ENCODE assay signal across 17 cellular contexts in the genomic region with DNA sequence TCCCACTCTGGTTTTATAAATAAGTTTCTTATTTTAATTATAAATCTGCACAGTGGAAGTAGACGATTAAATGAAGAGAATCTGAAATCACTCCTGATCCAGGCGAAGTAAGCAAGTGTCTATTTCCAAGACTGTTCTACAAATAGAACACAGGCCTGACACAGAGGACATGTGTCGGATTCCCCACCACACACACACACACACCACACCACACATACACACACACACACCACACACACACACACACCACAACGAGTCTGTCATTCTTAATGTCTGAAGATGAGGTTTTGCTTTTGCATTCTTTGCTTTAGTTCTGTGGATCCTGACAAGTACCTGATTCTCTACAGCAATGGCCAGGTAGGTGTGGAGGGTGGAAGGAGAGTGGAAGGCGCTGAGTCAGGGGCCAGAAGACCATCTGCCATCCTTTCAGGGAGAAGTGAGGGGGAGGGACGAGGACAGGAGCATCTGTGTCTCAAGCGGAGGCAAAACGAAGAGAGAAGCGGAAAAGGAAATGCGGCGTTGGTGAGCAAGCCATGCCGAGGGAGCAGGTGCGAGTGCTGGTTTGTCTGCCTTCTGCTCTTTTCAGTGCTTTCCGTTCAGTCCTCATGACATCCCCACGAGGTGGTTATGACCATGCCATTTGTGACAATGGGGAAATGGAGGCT.
A peak's percentile ranks its signal among the peaks of the same experiment; 100 is the strongest.
DNase-seq lines count a peak whose midpoint lies in the region; ATAC-seq lines count a peak whose summit lies in the region.
"Had no signal": no experiment of that assay in that cellular context is flagged by ENCODE, and none has a peak within 500 bp of the region (broad histone marks: within the 10 kb centered on the region; RNA-seq: fewer than 3 reads in every experiment).

No MANE protein-coding gene starts in this region.

- CTCF ChIA-PET in activated CD8-positive, alpha-beta T cell treated with anti-CD3 and anti-CD28 coated beads, Interleukin-2, amount 10 ng/mL, durations not matched to agents 7 days and 5 days (lab: Charles Lee) = interaction anchor here (4.4 kb wide), 1 partner anchor 64 kb away, joined by 46 read pairs; no protein-coding TSS in a partner anchor

- peaks cover 19% of the 10 kb centered on the region for H3K27me3 Mint-ChIP-seq in activated CD8-positive, alpha-beta T cell treated with anti-CD3 and anti-CD28 coated beads, Interleukin-2, amount 10 ng/mL, durations not matched to agents 7 days and 5 days (ENCODE audit: low read depth)

- peak overlapping the region; percentile 61 for H3K27ac Mint-ChIP-seq in activated CD8-positive, alpha-beta T cell treated with anti-CD3 and anti-CD28 coated beads, Interleukin-2, amount 10 ng/mL, durations not matched to agents 7 days and 5 days

- H3K36me3 ChIP-seq in KOPT-K1 (ENCODE audit: insufficient read depth, low read length) = no peaks in the 10 kb centered on the region
- H3K36me3 ChIP-seq: brain microvascular endothelial cell had no signal

- no peaks in the 10 kb centered on the region for H3K9me3 ChIP-seq in KOPT-K1 (ENCODE audit: insufficient read depth, low read length, poor library complexity, severe bottlenecking)

- no peak for ATAC-seq in activated CD8-positive, alpha-beta T cell treated with anti-CD3 and anti-CD28 coated beads, Interleukin-2, amount 10 ng/mL, durations not matched to agents 7 days and 5 days
- no peak for ATAC-seq in GM19463 (IDR thresholded peaks at IDR 0.05; ENCODE audit: unreplicated experiment)
- ATAC-seq: right cardiac atrium had no signal

- DNase-seq in NCI-H2171 treated with DMSO at 0.1 percent for 48 hours (lab: John Stamatoyannopoulos, UW) = peak; percentile 32
- no peak for DNase-seq in NCI-H2171 (lab: John Stamatoyannopoulos, UW)
- no peak for DNase-seq in activated CD8-positive, alpha-beta T cell treated with anti-CD3 and anti-CD28 coated beads, Interleukin-2, amount 10 ng/mL, durations not matched to agents 7 days and 5 days
- peak; percentile 52 for DNase-seq in myocyte (ENCODE audit: low read depth)
- DNase-seq in NCI-H1930 (lab: John Stamatoyannopoulos, UW) = no peak
- DNase-seq in AG08396 (ENCODE audit: low spot score) = no peak
- DNase-seq: activated CD4-positive, alpha-beta T cell treated with anti-CD3 and anti-CD28 coated beads for 1 hour; activated effector memory CD4-positive, alpha-beta T cell treated with anti-CD3 and anti-CD28 coated beads, Interleukin-2, amount 50 U/mL, for 16 hours; brain microvascular endothelial cell; NCI-H1694 treated with DMSO at 0.1 percent for 48 hours; NCI-H748 treated with DMSO at 0.1 percent for 48 hours; right cardiac atrium; stimulated activated CD4-positive, alpha-beta T cell treated with anti-CD3 and anti-CD28 coated beads, Interleukin-1b, Interleukin-23, amount 100 ng/mL, for 48 hours had no signal

- POLR2A ChIA-PET in activated CD8-positive, alpha-beta T cell treated with anti-CD3 and anti-CD28 coated beads, Interleukin-2, amount 10 ng/mL, durations not matched to agents 7 days and 5 days (lab: Charles Lee) = no interaction called here

- H3K4me1 Mint-ChIP-seq in activated CD8-positive, alpha-beta T cell treated with anti-CD3 and anti-CD28 coated beads, Interleukin-2, amount 10 ng/mL, durations not matched to agents 7 days and 5 days (ENCODE audit: low read depth) = peaks cover 72% of the 10 kb centered on the region

- no peaks in the 10 kb centered on the region for H3K9me3 Mint-ChIP-seq in activated CD8-positive, alpha-beta T cell treated with anti-CD3 and anti-CD28 coated beads, Interleukin-2, amount 10 ng/mL, durations not matched to agents 7 days and 5 days (ENCODE audit: insufficient read depth)

- no peaks in the 10 kb centered on the region for H3K36me3 Mint-ChIP-seq in activated CD8-positive, alpha-beta T cell treated with anti-CD3 and anti-CD28 coated beads, Interleukin-2, amount 10 ng/mL, durations not matched to agents 7 days and 5 days (ENCODE audit: low read depth)

- peak overlapping the region; percentile 71 for H3K27ac ChIP-seq in KOPT-K1 (ENCODE audit: low read depth, low read length, poor library complexity, severe bottlenecking)
- H3K27ac ChIP-seq: 22Rv1, brain microvascular endothelial cell, C4-2B had no signal

- H3K4me3 Mint-ChIP-seq in activated CD8-positive, alpha-beta T cell treated with anti-CD3 and anti-CD28 coated beads, Interleukin-2, amount 10 ng/mL, durations not matched to agents 7 days and 5 days = no peak overlapping the region

Comparison
In these comparisons a context has a peak if more than half of its experiments do, and no peak if none do; other contexts are left out.
1. DNase-seq: peak in NCI-H2171 treated with DMSO at 0.1 percent for 48 hours (single experiment) and myocyte (single experiment); none in NCI-H2171 (single experiment), activated CD8-positive, alpha-beta T cell treated with anti-CD3 and anti-CD28 coated beads, Interleukin-2, amount 10 ng/mL, durations not matched to agents 7 days and 5 days (single experiment), NCI-H1930 (0 of 2) and AG08396 (single experiment).